ENCODE assay signal across 21 cellular contexts in the genomic region with DNA sequence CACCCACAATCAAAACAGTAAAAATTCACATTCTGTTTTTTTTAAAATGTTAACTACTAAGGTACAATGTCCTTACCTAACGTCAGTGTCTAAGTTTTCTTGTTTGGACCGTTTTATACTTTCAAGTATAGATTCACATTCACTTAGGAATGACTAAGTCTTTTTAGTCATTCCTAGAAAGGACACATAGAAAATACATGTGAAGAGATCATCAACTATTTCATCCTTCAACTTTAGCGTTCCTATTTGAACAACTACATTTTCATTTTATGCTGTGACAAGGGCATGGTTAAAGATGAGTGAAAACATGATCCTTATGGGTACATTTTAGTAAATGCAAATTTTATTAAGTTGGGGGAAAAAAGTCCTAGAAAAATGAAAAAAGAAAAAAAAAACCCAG.
A peak's percentile ranks its signal among the peaks of the same experiment; 100 is the strongest.
DNase-seq lines count a peak whose midpoint lies in the region; ATAC-seq, FAIRE-seq and TF ChIP-seq lines count a peak whose summit lies in the region.
"Had no signal": no experiment of that assay in that cellular context is flagged by ENCODE, and none has a peak within 500 bp of the region (broad histone marks: within the 10 kb centered on the region; RNA-seq: fewer than 3 reads in every experiment).

No MANE protein-coding gene starts in this region.

- intact Hi-C loops in activated CD4-positive, alpha-beta T cell treated with anti-CD3 and anti-CD28 coated beads, Interleukin-2, amount 10 ng/mL, durations not matched to agents 24 days and 14 days (cut with micrococcal nuclease): loop anchor here (1.0 to 2.0 kb wide), 2 partner anchors 14 to 29 kb away; no protein-coding TSS in a partner anchor
- intact Hi-C loops in GM12878 (cut with micrococcal nuclease; ENCODE audit: unreplicated experiment): loop anchor here (5.0 kb wide), 2 partner anchors 60 to 885 kb away; partner anchors contain the start of gene DDX10
- intact Hi-C loops in testis (cut with DNase I; ENCODE audit: low total_unique reads): no loop called here

- H3K4me3 Mint-ChIP-seq in activated CD4-positive, alpha-beta T cell treated with anti-CD3 and anti-CD28 coated beads, Interleukin-2, amount 10 ng/mL, durations not matched to agents 24 days and 14 days: no peak overlapping the region

- H3K27me3 ChIP-seq in GM12878 (replicated peaks in 1 of 2; ENCODE audit: control insufficient read depth in 2 of 2, insufficient read depth in 2 of 2, low read length in 1 of 2) (no peaks in the 10 kb centered on the region), testis (no peaks in the 10 kb centered on the region)
- H3K27me3 ChIP-seq: heart right ventricle, tibial nerve had no signal

- WGBS in GM12878 (ENCODE audit: insufficient coverage, insufficient replicate concordance, low lambda C conversion rate, missing lambda C conversion rate): 1% methylated on average over 3 of the region's 3 CpGs
- WGBS in testis, 2 donors: 90 to 94% methylated on average over 3 of the region's 3 CpGs

- H3K36me3 ChIP-seq in GM12878 (ENCODE audit: control insufficient read depth in 2 of 2, insufficient read depth in 2 of 2, low read length in 1 of 2): peaks cover 0 to 6% of the 10 kb centered on the region in 2 experiments; a peak in 3 of 4 replicates
- no peaks in the 10 kb centered on the region for H3K36me3 ChIP-seq in testis (ENCODE audit: low read depth, missing control alignments)
- H3K36me3 ChIP-seq: prostate gland had no signal

- SMC1A ChIA-PET in GM12878 (lab: Charles Lee; ENCODE audit: uncharacterized antibody, unreplicated experiment): interaction anchor here (1.0 to 4.2 kb wide), 5 partner anchors 7 to 29 kb away, joined by 3 to 26 read pairs (median 16); no protein-coding TSS in a partner anchor

- peak overlapping the region; percentile 14 for H3K27ac Mint-ChIP-seq in activated CD4-positive, alpha-beta T cell treated with anti-CD3 and anti-CD28 coated beads, Interleukin-2, amount 10 ng/mL, durations not matched to agents 24 days and 14 days

- H3K79me2 ChIP-seq in GM12878 (ENCODE audit: control insufficient read depth, insufficient read depth, low read length): peaks cover 31% of the 10 kb centered on the region

- H3K9ac ChIP-seq in GM12878 (ENCODE audit: control insufficient read depth, insufficient read depth, low read length): peak overlapping the region; percentile 57; the same call in 1 of the 2 replicates

- RAD21 ChIA-PET in GM12878 (lab: Charles Lee; ENCODE audit: unreplicated experiment): interaction anchor here (1.8 kb wide), 1 partner anchor 30 kb away, joined by 11 read pairs; no protein-coding TSS in a partner anchor

- TF ChIP-seq RAD21 in GM12878 (IDR thresholded peaks at IDR 0.05; ENCODE audit: insufficient read depth, low read depth, low read length): 0 out of 2 replicates have a peak, but pooled peaks have one; percentile 5

- H3K9me3 ChIP-seq in GM12878 (replicated peaks; ENCODE audit: control insufficient read depth, insufficient read depth, low read length) (peaks cover 3% of the 10 kb centered on the region; the same call in 2 of the 3 replicates), testis (no peaks in the 10 kb centered on the region)
- H3K9me3 ChIP-seq: prostate gland had no signal

- CTCF ChIA-PET in GM12878 (lab: Yijun Ruan, JAX): interaction anchor here (3.6 kb wide), 1 partner anchor 12 kb away, joined by 27 read pairs; no protein-coding TSS in a partner anchor

- H3K4me1 Mint-ChIP-seq in activated CD4-positive, alpha-beta T cell treated with anti-CD3 and anti-CD28 coated beads, Interleukin-2, amount 10 ng/mL, durations not matched to agents 24 days and 14 days: peaks cover 29% of the 10 kb centered on the region

- no peak for TF ChIP-seq CTCF in GM12878 (IDR thresholded peaks at IDR 0.05 in 2 of 3, conservative IDR thresholded peaks at IDR 0.05 in 1 of 3; ENCODE audit: control insufficient read depth in 2 of 3, extremely low read depth in 1 of 3, insufficient read depth in 1 of 3, low read depth in 3 of 3, low read length in 3 of 3)
- no peak for TF ChIP-seq CTCF in testis (IDR thresholded peaks at IDR 0.05)

- peak overlapping the region; percentile 73 for H3K4me2 ChIP-seq in GM12878 (ENCODE audit: control insufficient read depth, insufficient read depth)
- H3K4me2 ChIP-seq: A549 had no signal

- POLR2A ChIA-PET in GM12878 (lab: Charles Lee): no interaction called here

- no peaks in the 10 kb centered on the region for H3K27me3 Mint-ChIP-seq in activated CD4-positive, alpha-beta T cell treated with anti-CD3 and anti-CD28 coated beads, Interleukin-2, amount 10 ng/mL, durations not matched to agents 24 days and 14 days

- H3K4me3 ChIP-seq in GM12878 (peak overlapping the region; percentile 43), testis (no peak overlapping the region)
- H3K4me3 ChIP-seq: A549, heart right ventricle, prostate gland, tibial nerve had no signal

- TF ChIP-seq POLR2A in GM12878 (IDR thresholded peaks at IDR 0.05; ENCODE audit: low read depth, low read length): no peak
- TF ChIP-seq POLR2A in testis (IDR thresholded peaks at IDR 0.05): no peak

- FAIRE-seq in GM12878 (lab: Jason Lieb, UNC): no peak
- FAIRE-seq: A549 had no signal

- H3K4me1 ChIP-seq in GM12878 (ENCODE audit: control insufficient read depth, insufficient read depth, low read length): peaks cover 11% of the 10 kb centered on the region; the same call in 1 of the 2 replicates
- H3K4me1 ChIP-seq in testis: no peaks in the 10 kb centered on the region
- H3K4me1 ChIP-seq: heart right ventricle, prostate gland had no signal

- TF ChIP-seq EP300 in GM12878 (IDR thresholded peaks at IDR 0.05; ENCODE audit: borderline replicate concordance in 1 of 2, control insufficient read depth in 1 of 2, low read depth in 2 of 2, low read length in 2 of 2): no peak

- peak overlapping the region; percentile 86 for H3K27ac ChIP-seq in GM12878 (ENCODE audit: control insufficient read depth, insufficient read depth)
- no peak overlapping the region for H3K27ac ChIP-seq in testis
- H3K27ac ChIP-seq: A549, heart right ventricle, prostate gland, tibial nerve had no signal

- H3K9me3 Mint-ChIP-seq in activated CD4-positive, alpha-beta T cell treated with anti-CD3 and anti-CD28 coated beads, Interleukin-2, amount 10 ng/mL, durations not matched to agents 24 days and 14 days: peaks cover 13% of the 10 kb centered on the region

- in situ Hi-C loops in GM12878 (cut with MboI): no loop called here

- peak; percentile 43 for ATAC-seq in GM19452 (IDR thresholded peaks at IDR 0.05; ENCODE audit: unreplicated experiment)
- ATAC-seq in HG02938 (IDR thresholded peaks at IDR 0.05; ENCODE audit: unreplicated experiment): peak; percentile 59
- peak; percentile 67 for ATAC-seq in GM12878
- ATAC-seq: A549, HCT116, heart right ventricle, left cardiac atrium had no signal

- H4K20me1 ChIP-seq in GM12878 (ENCODE audit: control insufficient read depth, insufficient read depth): no peaks in the 10 kb centered on the region

- no TSS peak for BruUV-seq in GM12878 (replicated peaks; lab: Mats Ljungman, UMichigan)

- peak overlapping the region; percentile 53 for H2AFZ ChIP-seq in GM12878 (ENCODE audit: control insufficient read depth, low read depth, low read length)

- DNase-seq in activated CD4-positive, alpha-beta T cell treated with anti-CD3 and anti-CD28 coated beads, Interleukin-2, amount 10 ng/mL, durations not matched to agents 24 days and 14 days: no peak
- DNase-seq in activated CD4-positive, alpha-beta T cell treated with anti-CD3 and anti-CD28 coated beads for 4 hours: no peak
- DNase-seq in GM12878 (ENCODE audit: low read depth, low spot score) (no peak), testis (no peak), NCI-H748 (lab: John Stamatoyannopoulos, UW; ENCODE audit: unreplicated experiment) (no peak)
- DNase-seq in activated CD8-positive, alpha-beta memory T cell treated with anti-CD3 and anti-CD28 coated beads, Interleukin-2, amount 50 U/mL, for 4 hours: no peak
- DNase-seq: erythroblast; GF-D8; heart right ventricle; KBM-7; left cardiac atrium; NCI-H1417 treated with DMSO at 0.1 percent for 48 hours; NCI-H526; RPMI8226; stimulated activated CD4-positive, alpha-beta T cell treated with anti-CD3 and anti-CD28 coated beads, Interleukin-15, amount 100 ng/mL, for 24 hours had no signal

- peaks cover 49% of the 10 kb centered on the region for H3K36me3 Mint-ChIP-seq in activated CD4-positive, alpha-beta T cell treated with anti-CD3 and anti-CD28 coated beads, Interleukin-2, amount 10 ng/mL, durations not matched to agents 24 days and 14 days (ENCODE audit: low read depth)

TF ChIP-seq in GM12878, 131 proteins besides CTCF, POLR2A, EP300 and RAD21 (continues in another document):
- no peak for TF ChIP-seq STAT3 (IDR thresholded peaks at IDR 0.05; ENCODE audit: low read depth, low read length)
- TF ChIP-seq JUNB (IDR thresholded peaks at IDR 0.05): peak; percentile 89
- no peak for TF ChIP-seq ZBTB40 (IDR thresholded peaks at IDR 0.05; ENCODE audit: borderline replicate concordance)
- no peak for TF ChIP-seq CHD2 (IDR thresholded peaks at IDR 0.05; ENCODE audit: borderline replicate concordance, low read depth, low read length)
